In the genomic region with DNA sequence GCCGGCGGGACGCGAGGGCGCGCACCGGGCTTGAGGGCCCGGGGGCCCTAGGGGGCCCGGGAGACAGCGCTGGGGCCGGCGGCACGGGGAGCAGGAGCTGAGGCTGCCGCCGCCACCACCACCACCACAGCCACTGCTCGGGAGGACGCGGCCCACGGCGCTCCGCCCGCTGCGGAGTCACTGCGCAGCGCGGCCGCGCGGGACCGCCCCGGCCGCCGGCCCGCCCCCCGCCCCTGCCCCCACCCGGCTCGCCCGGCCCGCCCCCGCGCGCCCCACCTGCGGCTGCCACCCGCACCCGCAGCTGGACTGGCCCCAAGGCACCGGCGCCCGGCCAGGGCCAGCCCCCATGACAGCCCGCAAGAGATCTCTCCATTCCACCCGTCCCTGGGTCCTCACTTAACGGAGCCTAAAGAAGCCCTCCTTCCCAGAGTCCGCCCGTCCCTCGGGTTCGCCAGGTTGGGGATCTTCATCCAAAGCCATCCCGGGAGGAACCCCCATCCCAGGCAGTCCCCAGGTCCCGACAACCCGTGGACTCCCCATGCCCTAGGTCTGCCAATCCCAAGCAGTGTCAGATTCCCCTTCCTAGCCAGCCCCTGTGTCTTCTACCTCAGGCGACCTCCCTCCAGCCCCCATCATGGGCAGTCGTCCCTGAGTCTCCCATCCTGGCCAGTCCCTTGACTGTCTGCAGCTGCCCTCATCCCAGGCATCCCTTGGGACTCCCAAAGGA, we compare ENCODE assay signal across 8 cellular contexts. TPM values are rescaled to one million over a fixed set of nuclear protein-coding genes. Genes with fewer than 3 reads are reported as not detected.
DNase-seq lines count a peak whose midpoint lies in the region; ATAC-seq and TF ChIP-seq lines count a peak whose summit lies in the region.

No MANE protein-coding gene starts in this region.

- no peak overlapping the region for H3K27ac Mint-ChIP-seq in activated CD4-positive, alpha-beta memory T cell treated with anti-CD3 and anti-CD28 coated beads, Interleukin-2, amount 10 ng/mL, durations not matched to agents 7 days and 5 days

- H3K27ac ChIP-seq in HCT116 (ENCODE audit: low read depth, low read length), result no peak overlapping the region
- no peak overlapping the region for H3K27ac ChIP-seq in cardiac muscle cell
- H3K27ac ChIP-seq in psoas muscle, result no peak overlapping the region

- peak overlapping the region; percentile 57 to 62 for H3K4me3 ChIP-seq in HCT116 (replicated peaks in 1 of 2; ENCODE audit: low read depth in 1 of 2, low read length in 2 of 2)
- H3K4me3 ChIP-seq in cardiac muscle cell, result peak overlapping the region; percentile 68
- peak overlapping the region; percentile 68 for H3K4me3 ChIP-seq in psoas muscle

- intact Hi-C loops in HCT116 (cut with micrococcal nuclease), result no loop called here
- intact Hi-C loops in psoas muscle (cut with DNase I), result no loop called here

- TF ChIP-seq RAD21 in HCT116 (IDR thresholded peaks at IDR 0.05; ENCODE audit: low read depth), result no peak

- no peaks in the 10 kb centered on the region for H3K9me3 Mint-ChIP-seq in activated CD4-positive, alpha-beta memory T cell treated with anti-CD3 and anti-CD28 coated beads, Interleukin-2, amount 10 ng/mL, durations not matched to agents 7 days and 5 days

- no peaks in the 10 kb centered on the region for H3K9me2 ChIP-seq in HCT116 (ENCODE audit: insufficient read depth)

- TF ChIP-seq POLR2A in HCT116 (IDR thresholded peaks at IDR 0.05; ENCODE audit: borderline replicate concordance, extremely low read depth, insufficient read depth, insufficient read length), result peak; percentile 43

- CTCF ChIA-PET in HCT116 (lab: Charles Lee), result interaction anchor here (1.4 to 2.1 kb wide), 2 partner anchors 27 to 160 kb away, joined by 3 to 8 read pairs; no protein-coding TSS in a partner anchor
- CTCF ChIA-PET in activated CD4-positive, alpha-beta memory T cell treated with anti-CD3 and anti-CD28 coated beads, Interleukin-2, amount 10 ng/mL, durations not matched to agents 7 days and 5 days (lab: Charles Lee), result interaction anchor here (1.0 to 5.5 kb wide), 3 partner anchors 9 to 160 kb away, joined by 3 to 54 read pairs (median 5); no protein-coding TSS in a partner anchor

- H3K9ac ChIP-seq in HCT116 (ENCODE audit: low read length), result peak overlapping the region; percentile 53

- 0 out of 2 replicates have a peak, but pooled peaks cover 5% of the 10 kb centered on the region for H3K27me3 ChIP-seq in HCT116 (ENCODE audit: insufficient read depth, low read length)
- peaks cover 34% of the 10 kb centered on the region for H3K27me3 ChIP-seq in cardiac muscle cell
- peaks cover 0 to 82% (median 0%) of the 10 kb centered on the region in 3 donors for H3K27me3 ChIP-seq in psoas muscle (ENCODE audit: insufficient read depth in 3 of 3, low read length in 2 of 3)

- H3K36me3 ChIP-seq in HCT116 (ENCODE audit: control insufficient read depth in 1 of 2, insufficient read depth in 2 of 2, low read length in 2 of 2) (no peaks in the 10 kb centered on the region), cardiac muscle cell (no peaks in the 10 kb centered on the region), psoas muscle (ENCODE audit: insufficient read depth in 1 of 2, low read depth in 1 of 2) (no peaks in the 10 kb centered on the region)

- peak overlapping the region; percentile 81 for H3K4me2 ChIP-seq in HCT116 (ENCODE audit: low read length)

- peaks cover 7% of the 10 kb centered on the region for H3K36me3 Mint-ChIP-seq in activated CD4-positive, alpha-beta memory T cell treated with anti-CD3 and anti-CD28 coated beads, Interleukin-2, amount 10 ng/mL, durations not matched to agents 7 days and 5 days (ENCODE audit: low read depth)

- WGBS in psoas muscle, 3 donors, result 2 to 8% (median 7%) methylated on average over 5 to 26 of the region's 60 CpGs

- DNase-seq in HCT116 (ENCODE audit: low read depth, low spot score), result no peak
- DNase-seq in activated CD4-positive, alpha-beta memory T cell treated with anti-CD3 and anti-CD28 coated beads, Interleukin-2, amount 10 ng/mL, durations not matched to agents 7 days and 5 days, result no peak
- DNase-seq in cardiac muscle cell (ENCODE audit: low read depth in 1 of 2, low spot score in 1 of 2), result peak in 1 of 2 donors; percentile 19
- peak in 1 of 2 donors; percentile 25 for DNase-seq in psoas muscle
- no peak for DNase-seq in ecto neural progenitor cell (ENCODE audit: low spot score)
- no peak for DNase-seq in NCI-H774 (lab: John Stamatoyannopoulos, UW)

- POLR2A ChIA-PET in HCT116 (lab: Charles Lee), result no interaction called here
- POLR2A ChIA-PET in activated CD4-positive, alpha-beta memory T cell treated with anti-CD3 and anti-CD28 coated beads, Interleukin-2, amount 10 ng/mL, durations not matched to agents 7 days and 5 days (lab: Charles Lee), result interaction anchor here (0.7 to 0.8 kb wide), 2 partner anchors 8 to 53 kb away, joined by 3 read pairs; no protein-coding TSS in a partner anchor

- ATAC-seq in HCT116, result peak; percentile 89
- peak; percentile 49 to 70 (median 63) for ATAC-seq in psoas muscle
- ATAC-seq in GM18867 (IDR thresholded peaks at IDR 0.05; ENCODE audit: unreplicated experiment), result no peak
- no peak for ATAC-seq in GM21390 (IDR thresholded peaks at IDR 0.05; ENCODE audit: unreplicated experiment)

- BruUV-seq in HCT116 (replicated peaks; lab: Mats Ljungman, UMichigan), result no TSS peak

- no peaks in the 10 kb centered on the region for H3K9me3 ChIP-seq in HCT116 (ENCODE audit: control insufficient read depth in 1 of 2, insufficient read depth in 1 of 2, low read depth in 1 of 2, low read length in 2 of 2)
- H3K9me3 ChIP-seq in cardiac muscle cell (ENCODE audit: low read depth), result no peaks in the 10 kb centered on the region
- no peaks in the 10 kb centered on the region for H3K9me3 ChIP-seq in psoas muscle

- H2AFZ ChIP-seq in HCT116 (ENCODE audit: low read depth, low read length, poor library complexity, severe bottlenecking), result no peak overlapping the region

- RAD21 ChIA-PET in HCT116 (lab: Charles Lee; ENCODE audit: low non-redundant PET in 1 of 2, low total read pairs in 2 of 2, uncharacterized antibody in 2 of 2, unreplicated experiment in 2 of 2), result no interaction called here

- peaks cover 4 to 5% of the 10 kb centered on the region in 2 experiments; a peak in 1 of 4 replicates for H3K4me1 ChIP-seq in HCT116 (ENCODE audit: control insufficient read depth in 1 of 2, insufficient read depth in 2 of 2, low read length in 2 of 2)
- H3K4me1 ChIP-seq in cardiac muscle cell (ENCODE audit: low read depth), result no peaks in the 10 kb centered on the region
- no peaks in the 10 kb centered on the region for H3K4me1 ChIP-seq in psoas muscle

- H3K4me3 Mint-ChIP-seq in activated CD4-positive, alpha-beta memory T cell treated with anti-CD3 and anti-CD28 coated beads, Interleukin-2, amount 10 ng/mL, durations not matched to agents 7 days and 5 days, result peak overlapping the region; percentile 52

- H3K27me3 Mint-ChIP-seq in activated CD4-positive, alpha-beta memory T cell treated with anti-CD3 and anti-CD28 coated beads, Interleukin-2, amount 10 ng/mL, durations not matched to agents 7 days and 5 days, result peaks cover 63% of the 10 kb centered on the region

- peaks cover 16% of the 10 kb centered on the region for H3K4me1 Mint-ChIP-seq in activated CD4-positive, alpha-beta memory T cell treated with anti-CD3 and anti-CD28 coated beads, Interleukin-2, amount 10 ng/mL, durations not matched to agents 7 days and 5 days

- TF ChIP-seq CTCF in HCT116 (IDR thresholded peaks at IDR 0.05 in 2 of 3, conservative IDR thresholded peaks at IDR 0.05 in 1 of 3; ENCODE audit: borderline replicate concordance in 1 of 3, insufficient read depth in 1 of 3, low read depth in 2 of 3, low read length in 2 of 3) (no peak), cardiac muscle cell (IDR thresholded peaks at IDR 0.05; ENCODE audit: low read depth, low read length) (no peak), psoas muscle (IDR thresholded peaks at IDR 0.05) (no peak)

- H4K20me1 ChIP-seq in HCT116 (ENCODE audit: insufficient read depth), result no peaks in the 10 kb centered on the region

- H3K79me2 ChIP-seq in HCT116 (ENCODE audit: insufficient read depth, low read length), result no peaks in the 10 kb centered on the region

TF ChIP-seq in HCT116, 20 proteins besides CTCF, POLR2A, EP300 and RAD21:
- TF ChIP-seq POLR2AphosphoS5 (IDR thresholded peaks at IDR 0.05; ENCODE audit: low read depth, low read length) (peak; percentile 64), EGR1 (IDR thresholded peaks at IDR 0.05; ENCODE audit: low read depth) (no peak), ZNF274 (IDR thresholded peaks at IDR 0.05; ENCODE audit: low read depth, low read length) (no peak), ZFX (IDR thresholded peaks at IDR 0.05) (no peak; the same call in 1 of the 2 replicates)
- TF ChIP-seq, protein P1, sequence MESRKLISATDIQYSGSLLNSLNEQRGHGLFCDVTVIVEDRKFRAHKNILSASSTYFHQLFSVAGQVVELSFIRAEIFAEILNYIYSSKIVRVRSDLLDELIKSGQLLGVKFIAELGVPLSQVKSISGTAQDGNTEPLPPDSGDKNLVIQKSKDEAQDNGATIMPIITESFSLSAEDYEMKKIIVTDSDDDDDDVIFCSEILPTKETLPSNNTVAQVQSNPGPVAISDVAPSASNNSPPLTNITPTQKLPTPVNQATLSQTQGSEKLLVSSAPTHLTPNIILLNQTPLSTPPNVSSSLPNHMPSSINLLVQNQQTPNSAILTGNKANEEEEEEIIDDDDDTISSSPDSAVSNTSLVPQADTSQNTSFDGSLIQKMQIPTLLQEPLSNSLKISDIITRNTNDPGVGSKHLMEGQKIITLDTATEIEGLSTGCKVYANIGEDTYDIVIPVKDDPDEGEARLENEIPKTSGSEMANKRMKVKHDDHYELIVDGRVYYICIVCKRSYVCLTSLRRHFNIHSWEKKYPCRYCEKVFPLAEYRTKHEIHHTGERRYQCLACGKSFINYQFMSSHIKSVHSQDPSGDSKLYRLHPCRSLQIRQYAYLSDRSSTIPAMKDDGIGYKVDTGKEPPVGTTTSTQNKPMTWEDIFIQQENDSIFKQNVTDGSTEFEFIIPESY (IDR thresholded peaks at IDR 0.05; ENCODE audit: extremely low read depth, insufficient replicate concordance, low read length), result no peak

RNA-seq across cellular contexts. Expression of a gene that starts 40.0 kb away (rescaled TPM):
- total RNA-seq in HCT116 (2021; ENCODE audit: unreplicated experiment), result 20.7 TPM
- polyA plus RNA-seq in HCT116 (2012), result 17.0 and 20.0 TPM in 2 replicates
- total RNA-seq in activated CD4-positive, alpha-beta memory T cell treated with anti-CD3 and anti-CD28 coated beads, Interleukin-2, amount 10 ng/mL, durations not matched to agents 7 days and 5 days, result under 1 TPM; 0.20 to 0.48 TPM
- total RNA-seq in cardiac muscle cell, result 35.3 and 37.0 TPM in 2 replicates
- 14.3 and 23.3 TPM in 2 replicates for polyA plus RNA-seq in cardiac muscle cell
- 10 to 100 TPM; 38.8 to 63.8 (median 47.5) TPM for total RNA-seq in psoas muscle
- polyA plus RNA-seq in psoas muscle, result 10 to 100 TPM in 2 of 3 donors, 1 to 10 TPM in 1; 8.2 to 41.5 (median 32.3) TPM

Comparison
In these comparisons a context has a peak if more than half of its experiments do, and no peak if none do; other contexts are left out.
1. ATAC-seq: peak in HCT116 (single experiment) and psoas muscle (4 of 4); none in GM18867 (single experiment) and GM21390 (single experiment).
2. RNA of a gene that starts 40.0 kb away (total RNA-seq): 38.8 to 63.8 TPM in psoas muscle, 35.3 to 37.0 TPM in cardiac muscle cell and 20.7 TPM in HCT116 (single experiment); 0.20 to 0.48 TPM in activated CD4-positive, alpha-beta memory T cell treated with anti-CD3 and anti-CD28 coated beads, Interleukin-2, amount 10 ng/mL, durations not matched to agents 7 days and 5 days; every median in the first group is over 10 times any median in the second.
3. Peak in every context shown above with its lines, with median percentiles within 50 percentile points of each other: H3K4me3 ChIP-seq.